In the genomic region with DNA sequence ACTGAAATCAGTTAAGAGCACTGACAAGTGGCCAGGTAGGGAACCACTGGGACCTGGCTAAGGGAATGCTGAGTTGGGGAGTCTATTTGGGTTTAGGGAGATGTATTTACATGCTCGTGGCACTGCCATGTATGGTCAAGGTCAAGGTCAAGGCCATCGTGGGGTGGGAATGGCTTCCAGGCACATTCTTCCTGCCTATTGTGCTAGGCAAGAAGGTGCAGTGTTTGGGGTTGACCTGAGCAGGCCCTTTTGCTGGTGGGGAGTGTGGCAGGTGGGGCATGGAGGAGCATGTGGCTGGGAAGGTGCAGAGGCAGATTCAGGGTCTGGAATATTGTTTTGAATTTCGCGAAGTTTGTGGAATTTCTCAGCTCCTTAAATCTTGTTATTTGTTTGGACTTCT, we compare ENCODE assay signal across 25 cellular contexts. TPM values are rescaled to one million over a fixed set of nuclear protein-coding genes. Genes with fewer than 3 reads are reported as not detected.
A peak's percentile ranks its signal among the peaks of the same experiment; 100 is the strongest.
DNase-seq lines count a peak whose midpoint lies in the region; ATAC-seq, FAIRE-seq and TF ChIP-seq lines count a peak whose summit lies in the region.
"Had no signal": no experiment of that assay in that cellular context is flagged by ENCODE, and none has a peak within 500 bp of the region (broad histone marks: within the 10 kb centered on the region; RNA-seq: fewer than 3 reads in every experiment).

No MANE protein-coding gene starts in this region.

- FAIRE-seq in kidney (lab: Jason Lieb, UNC), result no peak
- FAIRE-seq: A549, GM19239, RCC 7860 had no signal

- peaks cover 3% of the 10 kb centered on the region for H4K20me1 ChIP-seq in osteoblast (ENCODE audit: insufficient read depth, low read length)

- peaks cover 2% of the 10 kb centered on the region for H3K4me1 Mint-ChIP-seq in CD14-positive monocyte
- H3K4me1 Mint-ChIP-seq: B cell had no signal

- no peak for ATAC-seq in RWPE2 (ENCODE audit: low read depth)
- ATAC-seq in GM18870 (IDR thresholded peaks at IDR 0.05; ENCODE audit: unreplicated experiment), result no peak
- ATAC-seq in GM21381 (IDR thresholded peaks at IDR 0.05; ENCODE audit: unreplicated experiment), result no peak
- ATAC-seq: A549, Right ventricle myocardium inferior had no signal

- no peak overlapping the region for H3K27ac ChIP-seq in RWPE2 (ENCODE audit: poor library complexity, severe bottlenecking)
- no peak overlapping the region for H3K27ac ChIP-seq in kidney (ENCODE audit: low read depth in 2 of 2, low read length in 2 of 2)
- no peak overlapping the region for H3K27ac ChIP-seq in osteoblast (ENCODE audit: low read depth, low read length)
- H3K27ac ChIP-seq in substantia nigra (ENCODE audit: low read depth, low read length, poor library complexity, severe bottlenecking), result no peak overlapping the region
- H3K27ac ChIP-seq: A549, KMS-11 had no signal

- intact Hi-C loops in CD14-positive monocyte (cut with micrococcal nuclease), result no loop called here
- intact Hi-C loops in kidney (cut with DNase I), result no loop called here

- DNase-seq in CD14-positive monocyte (ENCODE audit: low spot score), result peak; percentile 14
- DNase-seq in RWPE2 (ENCODE audit: low spot score), result peak; percentile 27
- DNase-seq in kidney, result peak; percentile 22
- peak; percentile 35 for DNase-seq in osteoblast (ENCODE audit: insufficient read length, low spot score, missing footprints)
- DNase-seq in stimulated activated CD4-positive, alpha-beta T cell treated with anti-CD3 and anti-CD28 coated beads, Interleukin-2, amount 100 ng/mL, for 24 hours, result no peak
- no peak for DNase-seq in substantia nigra (lab: John Stamatoyannopoulos, UW)
- DNase-seq: EL, GF-D8, IMR-90, NCI-H1092 treated with DMSO at 0.1 percent for 48 hours, NCI-H146, NCI-H2029 treated with DMSO at 0.1 percent for 48 hours, NCI-H345, NCI-H524, NCI-H82, OCI-M1 had no signal

- no peaks in the 10 kb centered on the region for H3K79me2 ChIP-seq in osteoblast (ENCODE audit: insufficient read depth, low read length)

- H3K4me1 ChIP-seq in RWPE2 (ENCODE audit: insufficient read depth, poor library complexity, severe bottlenecking) (no peaks in the 10 kb centered on the region), kidney (ENCODE audit: control insufficient read depth in 1 of 2, insufficient read depth in 1 of 2, low read depth in 1 of 2, low read length in 2 of 2) (no peaks in the 10 kb centered on the region), osteoblast (ENCODE audit: insufficient read depth, low read length) (no peaks in the 10 kb centered on the region)
- H3K4me1 ChIP-seq: A549, HAP-1 had no signal

- TF ChIP-seq CTCF in CD14-positive monocyte (IDR thresholded peaks at IDR 0.05), result no peak
- TF ChIP-seq CTCF in RWPE2 (IDR thresholded peaks at IDR 0.05; ENCODE audit: poor library complexity, severe bottlenecking), result no peak
- TF ChIP-seq CTCF in kidney (IDR thresholded peaks at IDR 0.05; ENCODE audit: borderline replicate concordance, extremely low read depth, insufficient read depth), result no peak
- TF ChIP-seq CTCF in osteoblast (IDR thresholded peaks at IDR 0.05; ENCODE audit: extremely low read depth, low read depth, low read length), result no peak

- H3K4me3 ChIP-seq in RWPE2 (ENCODE audit: severe bottlenecking), result no peak overlapping the region
- H3K4me3 ChIP-seq in kidney (ENCODE audit: low read length in 2 of 2), result no peak overlapping the region
- no peak overlapping the region for H3K4me3 ChIP-seq in osteoblast (ENCODE audit: insufficient read depth, low read length)
- H3K4me3 ChIP-seq: A549, HAP-1 had no signal

- H2AFZ ChIP-seq in osteoblast (ENCODE audit: low read length), result no peak overlapping the region

- no peak overlapping the region for H3K27ac Mint-ChIP-seq in CD14-positive monocyte
- H3K27ac Mint-ChIP-seq: B cell had no signal

- no peak overlapping the region for H3K4me3 Mint-ChIP-seq in CD14-positive monocyte
- H3K4me3 Mint-ChIP-seq: B cell had no signal

- no peak overlapping the region for H3K4me2 ChIP-seq in osteoblast (ENCODE audit: insufficient read depth, low read length)
- H3K4me2 ChIP-seq: A549, KMS-11 had no signal

- peaks cover 7 to 15% (median 13%) of the 10 kb centered on the region in 3 donors for H3K27me3 Mint-ChIP-seq in CD14-positive monocyte (ENCODE audit: low read depth in 3 of 3)

- peaks cover 0 to 3% (median 2%) of the 10 kb centered on the region in 7 donors for H3K9me3 Mint-ChIP-seq in CD14-positive monocyte

- H3K27me3 ChIP-seq in RWPE2 (ENCODE audit: insufficient read depth, poor library complexity, severe bottlenecking) (no peaks in the 10 kb centered on the region), osteoblast (ENCODE audit: insufficient read depth, low read length) (peaks cover 27% of the 10 kb centered on the region)

- no peaks in the 10 kb centered on the region for H3K36me3 Mint-ChIP-seq in CD14-positive monocyte

- no peaks in the 10 kb centered on the region for H3K36me3 ChIP-seq in RWPE2 (ENCODE audit: low read depth)
- no peaks in the 10 kb centered on the region for H3K36me3 ChIP-seq in kidney (ENCODE audit: control insufficient read depth in 1 of 2, insufficient read depth in 2 of 2, low read length in 2 of 2)
- H3K36me3 ChIP-seq in osteoblast (ENCODE audit: insufficient read depth, low read length), result no peaks in the 10 kb centered on the region
- H3K36me3 ChIP-seq: HAP-1 had no signal

- H3K9me3 ChIP-seq in RWPE2 (ENCODE audit: severe bottlenecking) (no peaks in the 10 kb centered on the region), kidney (ENCODE audit: control insufficient read depth in 1 of 2, low read length in 2 of 2) (no peaks in the 10 kb centered on the region), osteoblast (ENCODE audit: low read depth, low read length) (no peaks in the 10 kb centered on the region)
- H3K9me3 ChIP-seq: A549, HAP-1 had no signal

- no peak overlapping the region for H3K9ac ChIP-seq in kidney (ENCODE audit: low read length in 2 of 2)
- H3K9ac ChIP-seq: KMS-11 had no signal

RNA-seq across cellular contexts. Expression of a gene that starts 17.8 kb away (rescaled TPM):
- not detected for polyA plus RNA-seq in CD14-positive monocyte
- 7.6 TPM for total RNA-seq in kidney
- 23.7 TPM for polyA plus RNA-seq in kidney (ENCODE audit: insufficient read depth, low read depth, low replicate concordance)
- total RNA-seq in osteoblast, result 0.36 TPM in 1 of 2 replicates, not detected in the other

Comparison
In these comparisons a context has a peak if more than half of its experiments do, and no peak if none do; other contexts are left out.
1. DNase-seq: peak in CD14-positive monocyte (single experiment), RWPE2 (single experiment), kidney (single experiment) and osteoblast (single experiment); none in stimulated activated CD4-positive, alpha-beta T cell treated with anti-CD3 and anti-CD28 coated beads, Interleukin-2, amount 100 ng/mL, for 24 hours (0 of 2) and substantia nigra (0 of 49).